ENCODE assay signal across 2 cellular contexts in genomic region chr10:70651661-70652060, GRCh38.
TF ChIP-seq lines count a peak whose summit lies in the region.

No MANE protein-coding gene starts in this region.

TF ChIP-seq in HEK293, 187 proteins besides CTCF, POLR2A, EP300 and RAD21 (continued from another document):
- TF ChIP-seq INSM2 (tag by site-specific recombination; IDR thresholded peaks at IDR 0.05) (no peak), ZNF610 (tag by site-specific recombination; IDR thresholded peaks at IDR 0.05; ENCODE audit: borderline replicate concordance) (peak; percentile 60; the same call in 1 of the 2 replicates), ZNF202 (tag by site-specific recombination; IDR thresholded peaks at IDR 0.05; ENCODE audit: borderline replicate concordance) (no peak), ZNF140 (tag by site-specific recombination; IDR thresholded peaks at IDR 0.05) (no peak), ZNF341 (tag by site-specific recombination; IDR thresholded peaks at IDR 0.05; ENCODE audit: low read depth) (no peak), ZNF704 (tag by site-specific recombination; IDR thresholded peaks at IDR 0.05) (no peak), ZNF555 (tag by site-specific recombination; conservative IDR thresholded peaks at IDR 0.05) (no peak), ZNF623 (tag by site-specific recombination; IDR thresholded peaks at IDR 0.05) (no peak), ZNF155 (tag by site-specific recombination; IDR thresholded peaks at IDR 0.05) (no peak), ZNF654 (tag by site-specific recombination; IDR thresholded peaks at IDR 0.05; ENCODE audit: low read depth) (no peak), ZNF133 (tag by site-specific recombination; IDR thresholded peaks at IDR 0.05) (no peak), SCRT2 (tag by site-specific recombination; IDR thresholded peaks at IDR 0.05) (no peak), ZNF549 (tag by site-specific recombination; IDR thresholded peaks at IDR 0.05) (peak; percentile 60), ZSCAN16 (tag by site-specific recombination; IDR thresholded peaks at IDR 0.05) (no peak), ZNF24 (tag by site-specific recombination; IDR thresholded peaks at IDR 0.05) (no peak), ZSCAN18 (tag by site-specific recombination; IDR thresholded peaks at IDR 0.05) (no peak), SETDB1 (IDR thresholded peaks at IDR 0.05; ENCODE audit: insufficient read length, low read length) (peak; percentile 89)

TF ChIP-seq in K562, 482 proteins besides CTCF, POLR2A, EP300 and RAD21 (continued from another document):
- TF ChIP-seq CEBPZ (IDR thresholded peaks at IDR 0.05; ENCODE audit: borderline replicate concordance, low read depth, low read length) (peak; percentile 91), ZKSCAN8 (CRISPR knock-in tag; IDR thresholded peaks at IDR 0.05) (no peak), YY1 (IDR thresholded peaks at IDR 0.05; ENCODE audit: borderline replicate concordance in 1 of 3, control insufficient read depth in 1 of 3, extremely low read depth in 1 of 3, insufficient read depth in 3 of 3, insufficient read length in 1 of 3, insufficient replicate concordance in 2 of 3, low read depth in 1 of 3, low read length in 2 of 3) (peak in 1 of 3 experiments; percentile 63), CBX3 (IDR thresholded peaks at IDR 0.05; ENCODE audit: borderline replicate concordance in 1 of 2, low read length in 2 of 2) (peak; percentile 51 to 98), NFE2 (IDR thresholded peaks at IDR 0.05; ENCODE audit: low read depth) (0 out of 2 replicates have a peak, but pooled peaks have one; percentile 9), CHCHD3 (CRISPR knock-in tag; IDR thresholded peaks at IDR 0.05) (0 out of 2 replicates have a peak, but pooled peaks have one; percentile 33), LCOR (CRISPR knock-in tag; IDR thresholded peaks at IDR 0.05) (no peak), SAFB (IDR thresholded peaks at IDR 0.05; ENCODE audit: borderline replicate concordance, low read depth, low read length) (no peak), CBX5 (IDR thresholded peaks at IDR 0.05; ENCODE audit: borderline replicate concordance, low read depth) (peak; percentile 97)
